19 cellular contexts compared by ENCODE assay signal in the genomic region with DNA sequence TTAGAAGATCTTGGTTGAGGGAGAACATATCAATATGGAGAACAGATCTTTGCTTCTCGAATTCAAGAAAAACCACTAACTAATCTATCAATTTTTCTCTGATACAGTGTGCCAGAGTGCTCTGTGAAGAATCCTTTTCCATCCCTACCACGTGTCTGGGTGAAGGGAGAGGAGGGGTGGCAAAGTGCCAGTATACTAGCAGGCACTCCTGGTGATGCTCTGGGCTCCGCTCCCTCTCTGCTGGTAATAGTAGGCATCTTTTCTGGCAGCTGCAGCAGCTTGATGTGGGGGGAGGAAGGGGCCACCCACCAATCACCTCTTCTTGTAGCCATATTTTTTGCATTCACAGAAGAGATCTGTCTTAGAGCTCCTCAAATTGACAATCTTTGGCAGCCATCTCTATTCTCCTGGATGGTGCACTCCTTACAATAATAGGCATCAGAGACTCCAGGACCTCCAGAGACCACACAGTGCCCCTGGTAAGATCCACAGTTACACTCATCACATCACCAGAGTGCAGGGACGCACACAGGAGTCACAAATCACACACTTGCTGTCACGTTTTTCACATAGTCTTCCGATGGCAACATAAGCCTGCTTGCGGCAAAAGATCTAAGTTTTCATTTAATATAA. TPM values are rescaled to one million over a fixed set of nuclear protein-coding genes. Genes with fewer than 3 reads are reported as not detected.
DNase-seq lines count a peak whose midpoint lies in the region; ATAC-seq and TF ChIP-seq lines count a peak whose summit lies in the region.
"Had no signal": no experiment of that assay in that cellular context is flagged by ENCODE, and none has a peak within 500 bp of the region (broad histone marks: within the 10 kb centered on the region; RNA-seq: fewer than 3 reads in every experiment).

No MANE protein-coding gene starts in this region.

- 67 to 77% methylated on average over 5 to 7 of the region's 7 CpGs for WGBS in gastroesophageal sphincter (ENCODE audit: low coverage in 1 of 2), 2 donors
- no CpG with 5 or more reads among the region's 7 CpGs for WGBS in neuronal stem cell (ENCODE audit: extremely low coverage in 2 of 2, insufficient read length in 2 of 2, insufficient replicate concordance in 1 of 2), 2 donors

- no peak overlapping the region for H4K8ac ChIP-seq in neuronal stem cell (ENCODE audit: low read depth, low read length)

- no peak overlapping the region for H2AFZ ChIP-seq in neuronal stem cell (ENCODE audit: low read length)

- H3K27ac ChIP-seq in gastroesophageal sphincter (peak overlapping the region in 3 of 4 donors; percentile 54 to 76 (median 71)), neuronal stem cell (replicated peaks; ENCODE audit: low read length) (no peak overlapping the region)
- H3K27ac ChIP-seq: SJSA1 had no signal

- no peak overlapping the region for H2BK12ac ChIP-seq in neuronal stem cell (ENCODE audit: low read length)

- no peak for TF ChIP-seq EP300 in gastroesophageal sphincter (IDR thresholded peaks at IDR 0.05)

- H2BK120ac ChIP-seq in neuronal stem cell (ENCODE audit: low read depth, low read length) = no peak overlapping the region

- H2AK5ac ChIP-seq in neuronal stem cell (ENCODE audit: low read depth, low read length) = no peak overlapping the region

- peaks cover 0 to 5% of the 10 kb centered on the region in 2 donors for H3K36me3 ChIP-seq in gastroesophageal sphincter
- peaks cover 2 to 22% of the 10 kb centered on the region in 2 donors for H3K36me3 ChIP-seq in neuronal stem cell (replicated peaks in 1 of 2; ENCODE audit: control insufficient read depth in 2 of 2, insufficient read depth in 2 of 2, low read length in 2 of 2)
- H3K36me3 ChIP-seq in MG63 = peaks cover 37% of the 10 kb centered on the region

- no peak overlapping the region for H3K4me3 ChIP-seq in gastroesophageal sphincter
- H3K4me3 ChIP-seq in neuronal stem cell (ENCODE audit: low read length in 2 of 2) = no peak overlapping the region
- no peak overlapping the region for H3K4me3 ChIP-seq in MG63
- H3K4me3 ChIP-seq: SJSA1, smooth muscle cell had no signal

- no peak overlapping the region for H3K14ac ChIP-seq in neuronal stem cell (ENCODE audit: low read length)

- no peak for TF ChIP-seq CTCF in gastroesophageal sphincter (IDR thresholded peaks at IDR 0.05)

- H3K4me1 ChIP-seq in gastroesophageal sphincter (peaks cover 0 to 63% (median 0%) of the 10 kb centered on the region in 3 donors), neuronal stem cell (ENCODE audit: control insufficient read depth in 2 of 2, insufficient read depth in 1 of 2, low read depth in 1 of 2, low read length in 2 of 2) (no peaks in the 10 kb centered on the region)
- H3K4me1 ChIP-seq: Caco-2, SJSA1 had no signal

- H2BK5ac ChIP-seq in neuronal stem cell (ENCODE audit: low read length) = no peak overlapping the region

- no peak overlapping the region for H3K18ac ChIP-seq in neuronal stem cell (ENCODE audit: low read length)

- H3K23ac ChIP-seq in neuronal stem cell (ENCODE audit: low read depth, low read length, poor library complexity) = no peak overlapping the region

- no peaks in the 10 kb centered on the region for H3K27me3 ChIP-seq in gastroesophageal sphincter
- no peaks in the 10 kb centered on the region for H3K27me3 ChIP-seq in neuronal stem cell (ENCODE audit: control insufficient read depth in 3 of 3, insufficient read depth in 3 of 3, low read depth in 1 of 3, low read length in 3 of 3)
- H3K27me3 ChIP-seq in MG63 = no peaks in the 10 kb centered on the region
- H3K27me3 ChIP-seq: SJSA1 had no signal

- H2BK15ac ChIP-seq in neuronal stem cell (ENCODE audit: low read length) = no peak overlapping the region

- H3K4ac ChIP-seq in neuronal stem cell (ENCODE audit: low read length) = peak overlapping the region; percentile 53

- peak; percentile 47 for ATAC-seq in gastroesophageal sphincter
- ATAC-seq: naive thymus-derived CD8-positive, alpha-beta T cell had no signal

- no peak overlapping the region for H3K4me2 ChIP-seq in neuronal stem cell (ENCODE audit: insufficient read depth, low read length, poor library complexity, severe bottlenecking)
- H3K4me2 ChIP-seq: smooth muscle cell had no signal

- peak; percentile 89 for DNase-seq in NCI-H1105 treated with DMSO at 0.1 percent for 48 hours (lab: John Stamatoyannopoulos, UW)
- DNase-seq in NCI-H2196 (lab: John Stamatoyannopoulos, UW; ENCODE audit: unreplicated experiment) = peak; percentile 66
- DNase-seq in neuronal stem cell (ENCODE audit: low spot score) = no peak
- no peak for DNase-seq in MG63
- DNase-seq in GOT3 (lab: John Stamatoyannopoulos, UW) = no peak
- no peak for DNase-seq in activated CD4-positive, alpha-beta T cell treated with anti-CD3 and anti-CD28 coated beads, Interleukin-2, amount 50 U/mL, for 4 hours
- DNase-seq in NCI-H2107 (lab: John Stamatoyannopoulos, UW) = no peak
- DNase-seq: activated CD8-positive, alpha-beta memory T cell treated with anti-CD3 and anti-CD28 coated beads for 24 hours; activated naive CD8-positive, alpha-beta T cell treated with anti-CD3 and anti-CD28 coated beads, Interleukin-2, amount 10 ng/mL, durations not matched to agents 7 days and 5 days; Caco-2; naive thymus-derived CD8-positive, alpha-beta T cell; NCI-H1048; NCI-H526; OCI-M1; stimulated activated CD4-positive, alpha-beta T cell treated with anti-CD3 and anti-CD28 coated beads, Interleukin-4, amount 100 ng/mL, for 24 hours; T-helper 9 cell had no signal

- H3K9ac ChIP-seq in neuronal stem cell (ENCODE audit: low read depth, low read length, poor library complexity) = no peak overlapping the region

- TF ChIP-seq POLR2A in gastroesophageal sphincter (IDR thresholded peaks at IDR 0.05) = no peak

- H3K9me3 ChIP-seq in gastroesophageal sphincter (peaks cover 0 to 4% (median 0%) of the 10 kb centered on the region in 3 donors), neuronal stem cell (replicated peaks in 1 of 2; ENCODE audit: control insufficient read depth in 2 of 2, insufficient read depth in 1 of 2, low read depth in 1 of 2, low read length in 2 of 2) (peaks cover 5 to 6% of the 10 kb centered on the region in 2 donors), MG63 (peaks cover 2% of the 10 kb centered on the region; the same call in 1 of the 2 replicates)
- H3K9me3 ChIP-seq: Caco-2, SJSA1 had no signal

- no peak overlapping the region for H4K91ac ChIP-seq in neuronal stem cell (ENCODE audit: low read depth, low read length, poor library complexity)

- no peaks in the 10 kb centered on the region for H3K79me1 ChIP-seq in neuronal stem cell (ENCODE audit: low read depth, low read length)

RNA-seq across cellular contexts. Expression of a gene that starts 15.7 kb away (rescaled TPM):
- total RNA-seq in gastroesophageal sphincter = 10 to 100 TPM; 35.3 to 58.0 (median 47.0) TPM
- polyA plus RNA-seq in neuronal stem cell (2013, experiment 1 of 2) = 13.6 TPM
- polyA plus RNA-seq in neuronal stem cell (2013, experiment 2 of 2) = 13.1 TPM
- total RNA-seq in MG63 (2014; rRNA removed; shearing (Covaris generic); ENCODE audit: low replicate concordance) = 28.1 and 34.2 TPM in 2 replicates

Comparison
In these comparisons a context has a peak if more than half of its experiments do, and no peak if none do; other contexts are left out.
1. DNase-seq: peak in NCI-H1105 treated with DMSO at 0.1 percent for 48 hours (single experiment) and NCI-H2196 (single experiment); none in neuronal stem cell (single experiment), MG63 (single experiment), GOT3 (single experiment), activated CD4-positive, alpha-beta T cell treated with anti-CD3 and anti-CD28 coated beads, Interleukin-2, amount 50 U/mL, for 4 hours (0 of 2) and NCI-H2107 (single experiment).